Comparison of ENCODE assay signal across 9 cellular contexts in genomic region chr2:64277101-64277849, GRCh38.
DNase-seq lines count a peak whose midpoint lies in the region; ATAC-seq, FAIRE-seq and TF ChIP-seq lines count a peak whose summit lies in the region.
"Had no signal": no experiment of that assay in that cellular context is flagged by ENCODE, and none has a peak within 500 bp of the region (broad histone marks: within the 10 kb centered on the region; RNA-seq: fewer than 3 reads in every experiment).

No MANE protein-coding gene starts in this region.

- DNase-seq in DMS153 treated with DMSO at 0.1 percent for 48 hours (lab: John Stamatoyannopoulos, UW; ENCODE audit: unreplicated experiment) (peak; percentile 14), NCI-H2107 treated with DMSO at 0.1 percent for 48 hours (lab: John Stamatoyannopoulos, UW; ENCODE audit: unreplicated experiment) (peak; percentile 19), H1 (ENCODE audit: low read depth in 1 of 2, low spot score in 2 of 2) (no peak), osteoblast (ENCODE audit: insufficient read length, low spot score, missing footprints) (no peak), MM.1S (no peak)
- DNase-seq in effector CD4-positive, alpha-beta T cell = no peak
- DNase-seq: naive thymus-derived CD8-positive, alpha-beta T cell had no signal

- H2AFZ ChIP-seq in H1 (ENCODE audit: low read length) (no peak overlapping the region), osteoblast (ENCODE audit: low read length) (peak overlapping the region; percentile 8), MM.1S (ENCODE audit: low read length) (no peak overlapping the region)

- peak overlapping the region; percentile 91 for H2AK5ac ChIP-seq in H1 (ENCODE audit: low read depth, low read length)

- H2BK120ac ChIP-seq in H1 (replicated peaks; ENCODE audit: low read depth, low read length) = no peak overlapping the region

- H3K4me2 ChIP-seq in H1 (ENCODE audit: insufficient read depth in 1 of 2, low read depth in 2 of 2, low read length in 2 of 2) (peak overlapping the region; percentile 40 to 52), osteoblast (ENCODE audit: insufficient read depth, low read length) (peak overlapping the region; percentile 50), MM.1S (ENCODE audit: low read depth, low read length) (no peak overlapping the region)

- no peak overlapping the region for H2BK15ac ChIP-seq in H1 (ENCODE audit: low read length)

- H3F3A ChIP-seq in MM.1S (ENCODE audit: insufficient read depth, low read length) = peaks cover 25% of the 10 kb centered on the region

- H3K18ac ChIP-seq in H1 (ENCODE audit: extremely low read depth, low read length) = peak overlapping the region; percentile 63; the same call in 1 of the 2 replicates

- H3K27me3 ChIP-seq in H1 (replicated peaks in 1 of 4; ENCODE audit: control insufficient read depth in 3 of 4, extremely low read depth in 1 of 4, insufficient read depth in 3 of 4, low read length in 3 of 4) (no peaks in the 10 kb centered on the region), osteoblast (ENCODE audit: insufficient read depth, low read length) (no peaks in the 10 kb centered on the region), MM.1S (replicated peaks; ENCODE audit: insufficient read depth, low read length) (no peaks in the 10 kb centered on the region)

- peak; percentile 82 for FAIRE-seq in H1 (lab: Jason Lieb, UNC)

- no peak overlapping the region for H4K5ac ChIP-seq in H1 (ENCODE audit: insufficient read length, low read depth, low read length)

- peaks cover 0 to 3% (median 1%) of the 10 kb centered on the region in 4 experiments; a peak in 2 of 8 replicates for H3K36me3 ChIP-seq in H1 (ENCODE audit: control insufficient read depth in 2 of 4, insufficient read depth in 4 of 4, low read length in 3 of 4)
- H3K36me3 ChIP-seq in osteoblast (ENCODE audit: insufficient read depth, low read length) = no peaks in the 10 kb centered on the region
- H3K36me3 ChIP-seq in MM.1S (replicated peaks; ENCODE audit: insufficient read depth, low read length) = no peaks in the 10 kb centered on the region

- no peak overlapping the region for H3K56ac ChIP-seq in H1 (replicated peaks; ENCODE audit: insufficient read length, low read depth, low read length)

- H3K4me3 ChIP-seq in H1 (ENCODE audit: extremely low read depth in 1 of 4, insufficient read depth in 2 of 4, low read depth in 3 of 4, low read length in 4 of 4) (peak overlapping the region in 1 of 4 experiments; percentile 32; a peak in 3 of 8 replicates), osteoblast (ENCODE audit: insufficient read depth, low read length) (no peak overlapping the region), MM.1S (ENCODE audit: low read length) (no peak overlapping the region)

- POLR2A ChIA-PET in H1 (lab: Charles Lee; ENCODE audit: partially characterized antibody) = interaction anchor here (1.0 to 2.7 kb wide), 19 partner anchors 9 to 213 kb away, joined by 3 to 108 read pairs (median 5); no protein-coding TSS in a partner anchor

- H4K20me1 ChIP-seq in H1 (replicated peaks in 1 of 2; ENCODE audit: control insufficient read depth in 1 of 2, insufficient read depth in 2 of 2, low read length in 2 of 2) = no peaks in the 10 kb centered on the region
- no peaks in the 10 kb centered on the region for H4K20me1 ChIP-seq in osteoblast (ENCODE audit: insufficient read depth, low read length)
- H4K20me1 ChIP-seq in MM.1S (ENCODE audit: insufficient read depth, low read length) = no peaks in the 10 kb centered on the region

- no peak for TF ChIP-seq EP300 in H1 (IDR thresholded peaks at IDR 0.05; ENCODE audit: borderline replicate concordance in 1 of 2, low read depth in 2 of 2, low read length in 2 of 2)

- peaks cover 0 to 7% of the 10 kb centered on the region in 2 experiments; a peak in 2 of 4 replicates for H3K79me2 ChIP-seq in H1 (ENCODE audit: control insufficient read depth in 1 of 2, insufficient read depth in 2 of 2, low read length in 2 of 2)
- H3K79me2 ChIP-seq in osteoblast (ENCODE audit: insufficient read depth, low read length) = no peaks in the 10 kb centered on the region
- H3K79me2 ChIP-seq in MM.1S (ENCODE audit: low read length) = no peaks in the 10 kb centered on the region

- H3K4me1 ChIP-seq in H1 (replicated peaks in 1 of 4; ENCODE audit: control insufficient read depth in 3 of 4, insufficient read depth in 4 of 4, low read length in 3 of 4) = peaks cover 19 to 36% (median 33%) of the 10 kb centered on the region in 4 experiments
- peaks cover 41% of the 10 kb centered on the region for H3K4me1 ChIP-seq in osteoblast (ENCODE audit: insufficient read depth, low read length)
- H3K4me1 ChIP-seq in MM.1S (ENCODE audit: low read length) = peaks cover 42% of the 10 kb centered on the region

- peaks cover 2% of the 10 kb centered on the region; the same call in 1 of the 2 replicates for H3K79me1 ChIP-seq in H1 (ENCODE audit: low read depth, low read length)

- no peak overlapping the region for H3K4ac ChIP-seq in H1 (replicated peaks; ENCODE audit: insufficient read length, low read depth, low read length)

- H3K9me2 ChIP-seq in MM.1S (replicated peaks; ENCODE audit: insufficient read depth, low read length) = no peaks in the 10 kb centered on the region

- H3K27ac ChIP-seq in H1 (ENCODE audit: low read depth, low read length) = 0 out of 2 replicates have a peak overlapping the region, but pooled peaks have one; percentile 6
- H3K27ac ChIP-seq in osteoblast (ENCODE audit: low read depth, low read length) = peak overlapping the region; percentile 41
- no peak overlapping the region for H3K27ac ChIP-seq in MM.1S (ENCODE audit: low read length)

- TF ChIP-seq CTCF in H1 (IDR thresholded peaks at IDR 0.05; ENCODE audit: control extremely low read depth in 1 of 3, insufficient read depth in 1 of 3, low read depth in 1 of 3, low read length in 3 of 3) (no peak), osteoblast (IDR thresholded peaks at IDR 0.05; ENCODE audit: extremely low read depth, low read depth, low read length) (no peak), MM.1S (IDR thresholded peaks at IDR 0.05; ENCODE audit: low read length) (no peak)

- CTCF ChIA-PET in H1 (lab: Charles Lee; ENCODE audit: partially characterized antibody) = interaction anchor here (0.8 to 2.5 kb wide), 7 partner anchors 9 to 229 kb away, joined by 3 to 11 read pairs (median 4); no protein-coding TSS in a partner anchor

- peak overlapping the region; percentile 91; the same call in 1 of the 2 replicates for H2BK5ac ChIP-seq in H1 (ENCODE audit: low read depth, low read length)

- H3K23ac ChIP-seq in H1 (ENCODE audit: insufficient read length) = no peak overlapping the region

- no peak for TF ChIP-seq RAD21 in H1 (IDR thresholded peaks at IDR 0.05 in 1 of 2, conservative IDR thresholded peaks at IDR 0.05 in 1 of 2; ENCODE audit: low read depth in 2 of 2, low read length in 2 of 2)

- H3K9me3 ChIP-seq in H1 (ENCODE audit: insufficient read depth in 2 of 2, low read depth in 1 of 2, low read length in 1 of 2) (no peaks in the 10 kb centered on the region), osteoblast (ENCODE audit: low read depth, low read length) (no peaks in the 10 kb centered on the region), MM.1S (replicated peaks; ENCODE audit: insufficient read depth, low read length) (no peaks in the 10 kb centered on the region)

- peak overlapping the region; percentile 98 for H2BK12ac ChIP-seq in H1 (ENCODE audit: low read depth, low read length)

- H2BK20ac ChIP-seq in H1 (ENCODE audit: low read length) = peak overlapping the region; percentile 92

- WGBS in H1 (ENCODE audit: extremely low coverage in 1 of 2, insufficient coverage in 1 of 2, insufficient read length in 1 of 2, insufficient replicate concordance in 2 of 2, low coverage in 1 of 2, low lambda C conversion rate in 2 of 2, missing lambda C conversion rate in 1 of 2), 2 experiments = 41% methylated on average over 9 of the region's 9 CpGs; no CpG with 5 or more reads in 1 of the 2 experiments

- ATAC-seq in GM21515 (IDR thresholded peaks at IDR 0.05; ENCODE audit: unreplicated experiment) (no peak), GM21526 (IDR thresholded peaks at IDR 0.05; ENCODE audit: low FRiP score, unreplicated experiment) (no peak)
- ATAC-seq: naive thymus-derived CD8-positive, alpha-beta T cell had no signal

- H3K23me2 ChIP-seq in H1 (ENCODE audit: low read depth, low read length) = 0 out of 2 replicates have a peak, but pooled peaks cover 2% of the 10 kb centered on the region

- H4K8ac ChIP-seq in H1 (ENCODE audit: extremely low read depth, insufficient read depth, low read length) = peak overlapping the region; percentile 82; the same call in 1 of the 2 replicates

- no peak overlapping the region for H4K91ac ChIP-seq in H1 (replicated peaks; ENCODE audit: insufficient read length, low read length)

- H3K14ac ChIP-seq in H1 (ENCODE audit: insufficient read length) = no peak overlapping the region

- TF ChIP-seq POLR2A in H1 (IDR thresholded peaks at IDR 0.05; ENCODE audit: control extremely low read depth in 1 of 2, low read depth in 2 of 2, low read length in 2 of 2) = no peak

- H3K9ac ChIP-seq in H1 (replicated peaks in 1 of 4; ENCODE audit: extremely low read depth in 1 of 4, low read depth in 3 of 4, low read length in 3 of 4) = no peak overlapping the region
- no peak overlapping the region for H3K9ac ChIP-seq in MM.1S (ENCODE audit: low read length)

TF ChIP-seq in H1, 55 proteins besides CTCF, POLR2A, EP300 and RAD21:
- TF ChIP-seq ASH2L (IDR thresholded peaks at IDR 0.05; ENCODE audit: low read length) (peak; percentile 13), SP1 (IDR thresholded peaks at IDR 0.05; ENCODE audit: low read depth, low read length) (peak; percentile 22; the same call in 1 of the 2 replicates), JUND (IDR thresholded peaks at IDR 0.05; ENCODE audit: low read length) (no peak), BACH1 (IDR thresholded peaks at IDR 0.05; ENCODE audit: low read length) (peak; percentile 38; the same call in 1 of the 2 replicates), MAFK (IDR thresholded peaks at IDR 0.05; ENCODE audit: low read depth, low read length) (peak; percentile 45; the same call in 1 of the 2 replicates), CREB1 (IDR thresholded peaks at IDR 0.05) (no peak)

Comparison
In these comparisons a context has a peak if more than half of its experiments do, and no peak if none do; other contexts are left out.
1. DNase-seq: peak in DMS153 treated with DMSO at 0.1 percent for 48 hours (single experiment) and NCI-H2107 treated with DMSO at 0.1 percent for 48 hours (single experiment); none in H1 (0 of 2), osteoblast (single experiment), MM.1S (single experiment) and effector CD4-positive, alpha-beta T cell (single experiment).